Comparison of ENCODE assay signal across 1 cellular context in the genomic region with DNA sequence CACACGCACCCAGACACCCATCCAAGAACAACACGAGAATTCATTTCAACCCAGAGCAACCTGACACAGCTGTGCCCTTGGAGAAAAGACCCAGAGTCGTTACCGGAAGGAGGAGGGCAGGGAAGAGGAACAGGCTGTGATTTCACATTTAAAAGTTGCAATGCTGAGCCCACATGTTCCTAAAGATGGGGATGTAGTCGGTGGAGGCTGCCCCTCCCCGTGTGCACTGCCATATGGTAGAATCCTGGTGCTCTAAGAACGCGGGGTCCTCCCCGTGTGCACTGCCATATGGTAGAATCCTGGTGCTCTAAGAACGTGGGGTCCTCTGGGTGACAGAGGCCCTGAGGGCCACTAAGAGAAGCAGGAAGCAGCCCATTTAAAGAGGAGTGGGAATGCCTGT.
TF ChIP-seq lines count a peak whose summit lies in the region.

No MANE protein-coding gene starts in this region.

TF ChIP-seq in WTC11, 78 proteins besides CTCF, POLR2A, EP300 and RAD21 (continued from another document):
- TF ChIP-seq, protein P1, sequence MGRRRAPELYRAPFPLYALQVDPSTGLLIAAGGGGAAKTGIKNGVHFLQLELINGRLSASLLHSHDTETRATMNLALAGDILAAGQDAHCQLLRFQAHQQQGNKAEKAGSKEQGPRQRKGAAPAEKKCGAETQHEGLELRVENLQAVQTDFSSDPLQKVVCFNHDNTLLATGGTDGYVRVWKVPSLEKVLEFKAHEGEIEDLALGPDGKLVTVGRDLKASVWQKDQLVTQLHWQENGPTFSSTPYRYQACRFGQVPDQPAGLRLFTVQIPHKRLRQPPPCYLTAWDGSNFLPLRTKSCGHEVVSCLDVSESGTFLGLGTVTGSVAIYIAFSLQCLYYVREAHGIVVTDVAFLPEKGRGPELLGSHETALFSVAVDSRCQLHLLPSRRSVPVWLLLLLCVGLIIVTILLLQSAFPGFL (CRISPR knock-in tag; IDR thresholded peaks at IDR 0.05; ENCODE audit: borderline replicate concordance), result no peak
- TF ChIP-seq, protein P2, sequence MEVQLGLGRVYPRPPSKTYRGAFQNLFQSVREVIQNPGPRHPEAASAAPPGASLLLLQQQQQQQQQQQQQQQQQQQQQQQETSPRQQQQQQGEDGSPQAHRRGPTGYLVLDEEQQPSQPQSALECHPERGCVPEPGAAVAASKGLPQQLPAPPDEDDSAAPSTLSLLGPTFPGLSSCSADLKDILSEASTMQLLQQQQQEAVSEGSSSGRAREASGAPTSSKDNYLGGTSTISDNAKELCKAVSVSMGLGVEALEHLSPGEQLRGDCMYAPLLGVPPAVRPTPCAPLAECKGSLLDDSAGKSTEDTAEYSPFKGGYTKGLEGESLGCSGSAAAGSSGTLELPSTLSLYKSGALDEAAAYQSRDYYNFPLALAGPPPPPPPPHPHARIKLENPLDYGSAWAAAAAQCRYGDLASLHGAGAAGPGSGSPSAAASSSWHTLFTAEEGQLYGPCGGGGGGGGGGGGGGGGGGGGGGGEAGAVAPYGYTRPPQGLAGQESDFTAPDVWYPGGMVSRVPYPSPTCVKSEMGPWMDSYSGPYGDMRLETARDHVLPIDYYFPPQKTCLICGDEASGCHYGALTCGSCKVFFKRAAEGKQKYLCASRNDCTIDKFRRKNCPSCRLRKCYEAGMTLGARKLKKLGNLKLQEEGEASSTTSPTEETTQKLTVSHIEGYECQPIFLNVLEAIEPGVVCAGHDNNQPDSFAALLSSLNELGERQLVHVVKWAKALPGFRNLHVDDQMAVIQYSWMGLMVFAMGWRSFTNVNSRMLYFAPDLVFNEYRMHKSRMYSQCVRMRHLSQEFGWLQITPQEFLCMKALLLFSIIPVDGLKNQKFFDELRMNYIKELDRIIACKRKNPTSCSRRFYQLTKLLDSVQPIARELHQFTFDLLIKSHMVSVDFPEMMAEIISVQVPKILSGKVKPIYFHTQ (CRISPR knock-in tag; IDR thresholded peaks at IDR 0.05), result no peak
- TF ChIP-seq ESRRA (CRISPR knock-in tag; IDR thresholded peaks at IDR 0.05; ENCODE audit: borderline replicate concordance) (no peak), ZNF232 (CRISPR knock-in tag; IDR thresholded peaks at IDR 0.05) (no peak)
